22 cellular contexts compared by ENCODE assay signal in the genomic region with DNA sequence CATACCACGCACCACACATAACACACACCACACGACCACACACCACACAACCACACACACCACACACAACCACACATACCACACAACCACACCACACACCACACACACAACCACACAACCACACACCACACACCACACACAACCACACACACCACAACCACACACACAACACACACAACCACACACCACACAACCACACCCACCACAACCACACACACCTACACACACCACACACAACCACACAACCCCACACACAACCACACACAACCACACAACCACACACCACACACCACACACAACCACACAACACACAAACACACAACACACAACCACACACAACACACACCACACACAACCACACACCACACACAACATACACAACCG. TPM values are rescaled to one million over a fixed set of nuclear protein-coding genes. Genes with fewer than 3 reads are reported as not detected.
"Had no signal": no experiment of that assay in that cellular context is flagged by ENCODE, and none has a peak within 500 bp of the region (broad histone marks: within the 10 kb centered on the region; RNA-seq: fewer than 3 reads in every experiment).

No MANE protein-coding gene starts in this region.

- H3K27ac Mint-ChIP-seq: activated B cell treated with CpG ODN at 0.5 μM for 24 hours; activated T-helper 1 cell treated with anti-CD3 and anti-CD28 coated beads, Interleukin-12 subunit alpha, Interleukin-12 subunit beta, Interleukin-2, Interleukin-4 antibody, amounts not matched to agents 30 ng/mL and 10 ng/mL and 1 ng/mL, durations not matched to agents 14 hours and 24 hours and 36 hours; dendritic cell treated with granulocyte-macrophage colony-stimulating factor and Interleukin-4, amounts not matched to agents 40 ng/mL and 50 ng/mL, for 4 days; memory B cell; natural killer cell had no signal

- H3K9me3 ChIP-seq: breast epithelium, tibial nerve had no signal

- H3K4me1 Mint-ChIP-seq: activated B cell treated with CpG ODN at 0.5 μM for 24 hours, memory B cell had no signal

- H3K4me1 ChIP-seq: breast epithelium had no signal

- H3K9me3 Mint-ChIP-seq: activated B cell treated with CpG ODN at 0.5 μM for 24 hours; activated T-helper 1 cell treated with anti-CD3 and anti-CD28 coated beads, Interleukin-12 subunit alpha, Interleukin-12 subunit beta, Interleukin-2, Interleukin-4 antibody, amounts not matched to agents 30 ng/mL and 10 ng/mL and 1 ng/mL, durations not matched to agents 14 hours and 24 hours and 36 hours; dendritic cell treated with granulocyte-macrophage colony-stimulating factor and Interleukin-4, amounts not matched to agents 40 ng/mL and 50 ng/mL, for 4 days; memory B cell; natural killer cell had no signal

- H3K27me3 ChIP-seq: breast epithelium had no signal

- H3K4me3 Mint-ChIP-seq: activated B cell treated with CpG ODN at 0.5 μM for 24 hours; activated T-helper 1 cell treated with anti-CD3 and anti-CD28 coated beads, Interleukin-12 subunit alpha, Interleukin-12 subunit beta, Interleukin-2, Interleukin-4 antibody, amounts not matched to agents 30 ng/mL and 10 ng/mL and 1 ng/mL, durations not matched to agents 14 hours and 24 hours and 36 hours; dendritic cell treated with granulocyte-macrophage colony-stimulating factor and Interleukin-4, amounts not matched to agents 40 ng/mL and 50 ng/mL, for 4 days; memory B cell; natural killer cell had no signal

- H3K4me3 ChIP-seq: breast epithelium, skin epidermis, tibial nerve had no signal

- H3K27ac ChIP-seq: breast epithelium, skin epidermis, tibial nerve had no signal

- H3K36me3 ChIP-seq: breast epithelium, tibial nerve had no signal

- ATAC-seq: left ventricle myocardium superior had no signal

- H3K36me3 Mint-ChIP-seq: memory B cell, natural killer cell had no signal

- DNase-seq: activated B cell treated with CpG ODN at 0.5 μM for 24 hours; activated CD4-positive, alpha-beta T cell treated with anti-CD3 and anti-CD28 coated beads for 48 hours; activated naive CD4-positive, alpha-beta T cell treated with Interleukin-2 at 50 U/mL for 16 hours; aorta; effector memory CD4-positive, alpha-beta T cell; hippocampal formation; left ventricle myocardium superior; nucleus accumbens; retina; stimulated activated CD4-positive, alpha-beta T cell treated with anti-CD3 and anti-CD28 coated beads, Interleukin-4, amount 100 ng/mL, for 24 hours; stimulated activated naive CD4-positive, alpha-beta T cell had no signal

RNA-seq across cellular contexts. Expression of a gene that starts 24.1 kb away (rescaled TPM):
- total RNA-seq: activated B cell treated with CpG ODN at 0.5 μM for 24 hours; activated T-helper 1 cell treated with anti-CD3 and anti-CD28 coated beads, Interleukin-12 subunit alpha, Interleukin-12 subunit beta, Interleukin-2, Interleukin-4 antibody, amounts not matched to agents 30 ng/mL and 10 ng/mL and 1 ng/mL, durations not matched to agents 14 hours and 24 hours and 36 hours; aorta; cerebellum; epithelial cell of proximal tubule; glomerular endothelial cell; kidney epithelial cell; natural killer cell; tibial nerve had no signal
- polyA plus RNA-seq: aorta had no signal

RNA-seq across cellular contexts. Expression of a gene that starts 42.5 kb away (rescaled TPM):
- total RNA-seq: activated B cell treated with CpG ODN at 0.5 μM for 24 hours; activated T-helper 1 cell treated with anti-CD3 and anti-CD28 coated beads, Interleukin-12 subunit alpha, Interleukin-12 subunit beta, Interleukin-2, Interleukin-4 antibody, amounts not matched to agents 30 ng/mL and 10 ng/mL and 1 ng/mL, durations not matched to agents 14 hours and 24 hours and 36 hours; cerebellum; epithelial cell of proximal tubule; glomerular endothelial cell; kidney epithelial cell; natural killer cell; tibial nerve had no signal
- polyA plus RNA-seq: aorta had no signal
